ENCODE assay signal across 37 cellular contexts in genomic region chr11:45035440-45035839, GRCh38.
"Had no signal": no experiment of that assay in that cellular context is flagged by ENCODE, and none has a peak within 500 bp of the region (broad histone marks: within the 10 kb centered on the region; RNA-seq: fewer than 3 reads in every experiment).

No MANE protein-coding gene starts in this region.

- DNase-seq: activated CD4-positive, alpha-beta memory T cell treated with anti-CD3 and anti-CD28 coated beads for 36 hours; activated CD4-positive, alpha-beta T cell treated with anti-CD3 and anti-CD28 coated beads for 36 hours; activated CD4-positive, alpha-beta T cell treated with anti-CD3 and anti-CD28 coated beads, Interleukin-2, amount 10 ng/mL, durations not matched to agents 24 days and 14 days; activated CD4-positive, CD25-positive, alpha-beta regulatory T cell; activated CD4-positive, CD25-positive, alpha-beta regulatory T cell treated with anti-CD3 and anti-CD28 coated beads, Interleukin-2, amount 50 U/mL, for 72 hours; activated CD8-positive, alpha-beta memory T cell treated with anti-CD3 and anti-CD28 coated beads, Interleukin-2, amount 10 ng/mL, durations not matched to agents 7 days and 5 days; activated CD8-positive, alpha-beta memory T cell treated with anti-CD3 and anti-CD28 coated beads, Interleukin-2, amount 50 U/mL, for 4 hours; activated CD8-positive, alpha-beta T cell treated with anti-CD3 and anti-CD28 coated beads, Interleukin-2, amount 10 ng/mL, durations not matched to agents 7 days and 5 days; activated effector memory CD4-positive, alpha-beta T cell treated with anti-CD3 and anti-CD28 coated beads, Interleukin-2, amount 50 U/mL, for 16 hours; activated naive CD4-positive, alpha-beta T cell treated with anti-CD3 and anti-CD28 coated beads for 36 hours; activated naive CD8-positive, alpha-beta T cell treated with anti-CD3 and anti-CD28 coated beads for 36 hours; activated naive CD8-positive, alpha-beta T cell treated with anti-CD3 and anti-CD28 coated beads, Interleukin-2, amount 50 U/mL, for 24 hours; activated T-cell treated with anti-CD3 and anti-CD28 coated beads, Interleukin-2, amount 50 U/mL, for 1 hour; activated T-cell treated with anti-CD3 and anti-CD28 coated beads, Interleukin-2, amount 50 U/mL, for 48 hours; amygdala; aorta; body of pancreas; caudate nucleus; cortex of kidney; dermis blood vessel endothelial cell; effector CD4-positive, alpha-beta T cell; effector memory CD8-positive, alpha-beta T cell; erythroblast; foreskin keratinocyte; gastrocnemius medialis; glutamatergic neuron; T-helper 1 cell; T-helper 17 cell; T1000; WERI-Rb-1 had no signal

- H3K27me3 ChIP-seq: adrenal gland, body of pancreas, esophagus muscularis mucosa, gastrocnemius medialis had no signal

- H3K27me3 Mint-ChIP-seq: activated CD4-positive, alpha-beta memory T cell treated with anti-CD3 and anti-CD28 coated beads for 36 hours; activated CD4-positive, alpha-beta T cell treated with anti-CD3 and anti-CD28 coated beads for 36 hours; activated naive CD4-positive, alpha-beta T cell treated with anti-CD3 and anti-CD28 coated beads, Interleukin-2, amount 50 U/mL, for 24 hours; activated naive CD8-positive, alpha-beta T cell treated with anti-CD3 and anti-CD28 coated beads for 36 hours; activated naive CD8-positive, alpha-beta T cell treated with anti-CD3 and anti-CD28 coated beads, Interleukin-2, amount 50 U/mL, for 24 hours; effector memory CD8-positive, alpha-beta T cell had no signal

- H3K27ac ChIP-seq: adrenal gland, body of pancreas, esophagus muscularis mucosa, foreskin keratinocyte, gastrocnemius medialis, WERI-Rb-1 had no signal

- H3K9me3 Mint-ChIP-seq: activated T-helper 1 cell treated with anti-CD3 and anti-CD28 coated beads, Interleukin-12 subunit alpha, Interleukin-12 subunit beta, Interleukin-2, Interleukin-4 antibody, amounts not matched to agents 30 ng/mL and 10 ng/mL and 1 ng/mL, durations not matched to agents 14 hours and 24 hours and 36 hours; activated T-helper 2 cell treated with anti-CD3 and anti-CD28 coated beads, Interferon-gamma antibody, Interleukin-2, Interleukin-4, amounts not matched to agents 10 μg/mL and 5 μg/mL and 100 μg/mL, durations not matched to agents 14 hours and 24 hours and 36 hours; T-helper 2 cell treated with Interferon-gamma antibody and Interleukin-4, amounts not matched to agents 5 μg/mL and 100 μg/mL, for 36 hours had no signal

- H3K36me3 ChIP-seq: adrenal gland, esophagus muscularis mucosa, gastrocnemius medialis, WERI-Rb-1 had no signal

- H3K4me1 Mint-ChIP-seq: activated CD4-positive, alpha-beta T cell treated with anti-CD3 and anti-CD28 coated beads for 36 hours; activated CD4-positive, alpha-beta T cell treated with anti-CD3 and anti-CD28 coated beads, Interleukin-2, amount 10 ng/mL, durations not matched to agents 24 days and 14 days; activated CD8-positive, alpha-beta memory T cell treated with anti-CD3 and anti-CD28 coated beads, Interleukin-2, amount 10 ng/mL, durations not matched to agents 7 days and 5 days; activated naive CD8-positive, alpha-beta T cell treated with anti-CD3 and anti-CD28 coated beads for 36 hours had no signal

- H3K4me3 Mint-ChIP-seq: activated CD4-positive, alpha-beta memory T cell treated with anti-CD3 and anti-CD28 coated beads for 36 hours; activated CD4-positive, alpha-beta T cell treated with anti-CD3 and anti-CD28 coated beads for 36 hours; activated CD4-positive, alpha-beta T cell treated with anti-CD3 and anti-CD28 coated beads, Interleukin-2, amount 10 ng/mL, durations not matched to agents 24 days and 14 days; activated CD8-positive, alpha-beta memory T cell treated with anti-CD3 and anti-CD28 coated beads, Interleukin-2, amount 10 ng/mL, durations not matched to agents 7 days and 5 days; activated CD8-positive, alpha-beta T cell treated with anti-CD3 and anti-CD28 coated beads, Interleukin-2, amount 10 ng/mL, durations not matched to agents 7 days and 5 days; activated naive CD4-positive, alpha-beta T cell treated with anti-CD3 and anti-CD28 coated beads for 36 hours; activated naive CD4-positive, alpha-beta T cell treated with anti-CD3 and anti-CD28 coated beads, Interleukin-2, amount 50 U/mL, for 24 hours; activated naive CD8-positive, alpha-beta T cell treated with anti-CD3 and anti-CD28 coated beads for 36 hours; activated naive CD8-positive, alpha-beta T cell treated with anti-CD3 and anti-CD28 coated beads, Interleukin-2, amount 50 U/mL, for 24 hours; activated T-helper 1 cell treated with anti-CD3 and anti-CD28 coated beads, Interleukin-12 subunit alpha, Interleukin-12 subunit beta, Interleukin-2, Interleukin-4 antibody, amounts not matched to agents 30 ng/mL and 10 ng/mL and 1 ng/mL, durations not matched to agents 14 hours and 24 hours and 36 hours; effector memory CD8-positive, alpha-beta T cell; T-helper 17 cell; T-helper 2 cell treated with Interferon-gamma antibody and Interleukin-4, amounts not matched to agents 5 μg/mL and 100 μg/mL, for 36 hours had no signal

- FAIRE-seq: colon had no signal

- H3K4me3 ChIP-seq: adrenal gland, body of pancreas, esophagus muscularis mucosa, gastrocnemius medialis had no signal

- H3K4me1 ChIP-seq: adrenal gland, body of pancreas, esophagus muscularis mucosa, foreskin keratinocyte, gastrocnemius medialis had no signal

- H3K36me3 Mint-ChIP-seq: activated CD4-positive, alpha-beta memory T cell treated with anti-CD3 and anti-CD28 coated beads for 36 hours; activated CD8-positive, alpha-beta memory T cell treated with anti-CD3 and anti-CD28 coated beads, Interleukin-2, amount 10 ng/mL, durations not matched to agents 7 days and 5 days; activated naive CD8-positive, alpha-beta T cell treated with anti-CD3 and anti-CD28 coated beads for 36 hours had no signal

- H3K27ac Mint-ChIP-seq: activated CD4-positive, alpha-beta memory T cell treated with anti-CD3 and anti-CD28 coated beads for 36 hours; activated CD4-positive, alpha-beta T cell treated with anti-CD3 and anti-CD28 coated beads for 36 hours; activated CD4-positive, alpha-beta T cell treated with anti-CD3 and anti-CD28 coated beads, Interleukin-2, amount 10 ng/mL, durations not matched to agents 24 days and 14 days; activated CD8-positive, alpha-beta memory T cell treated with anti-CD3 and anti-CD28 coated beads, Interleukin-2, amount 10 ng/mL, durations not matched to agents 7 days and 5 days; activated CD8-positive, alpha-beta T cell treated with anti-CD3 and anti-CD28 coated beads, Interleukin-2, amount 10 ng/mL, durations not matched to agents 7 days and 5 days; activated naive CD4-positive, alpha-beta T cell treated with anti-CD3 and anti-CD28 coated beads for 36 hours; activated naive CD4-positive, alpha-beta T cell treated with anti-CD3 and anti-CD28 coated beads, Interleukin-2, amount 50 U/mL, for 24 hours; activated naive CD8-positive, alpha-beta T cell treated with anti-CD3 and anti-CD28 coated beads for 36 hours; activated naive CD8-positive, alpha-beta T cell treated with anti-CD3 and anti-CD28 coated beads, Interleukin-2, amount 50 U/mL, for 24 hours; activated T-helper 1 cell treated with anti-CD3 and anti-CD28 coated beads, Interleukin-12 subunit alpha, Interleukin-12 subunit beta, Interleukin-2, Interleukin-4 antibody, amounts not matched to agents 30 ng/mL and 10 ng/mL and 1 ng/mL, durations not matched to agents 14 hours and 24 hours and 36 hours; activated T-helper 2 cell treated with anti-CD3 and anti-CD28 coated beads, Interferon-gamma antibody, Interleukin-2, Interleukin-4, amounts not matched to agents 10 μg/mL and 5 μg/mL and 100 μg/mL, durations not matched to agents 14 hours and 24 hours and 36 hours; effector memory CD8-positive, alpha-beta T cell; T-helper 17 cell; T-helper 2 cell treated with Interferon-gamma antibody and Interleukin-4, amounts not matched to agents 5 μg/mL and 100 μg/mL, for 36 hours had no signal

- ATAC-seq: activated CD4-positive, alpha-beta T cell treated with anti-CD3 and anti-CD28 coated beads for 36 hours; activated CD8-positive, alpha-beta memory T cell treated with anti-CD3 and anti-CD28 coated beads, Interleukin-2, amount 10 ng/mL, durations not matched to agents 7 days and 5 days; activated CD8-positive, alpha-beta T cell treated with anti-CD3 and anti-CD28 coated beads, Interleukin-2, amount 10 ng/mL, durations not matched to agents 7 days and 5 days; activated naive CD8-positive, alpha-beta T cell treated with anti-CD3 and anti-CD28 coated beads, Interleukin-2, amount 50 U/mL, for 24 hours; body of pancreas; effector memory CD8-positive, alpha-beta T cell; foreskin keratinocyte; gastrocnemius medialis; T-helper 17 cell had no signal
